In genomic region chr14:96797188-96797942, GRCh38 we compare ENCODE assay signal across 1 cellular context.
TF ChIP-seq lines count a peak whose summit lies in the region.

A gene with protein sequence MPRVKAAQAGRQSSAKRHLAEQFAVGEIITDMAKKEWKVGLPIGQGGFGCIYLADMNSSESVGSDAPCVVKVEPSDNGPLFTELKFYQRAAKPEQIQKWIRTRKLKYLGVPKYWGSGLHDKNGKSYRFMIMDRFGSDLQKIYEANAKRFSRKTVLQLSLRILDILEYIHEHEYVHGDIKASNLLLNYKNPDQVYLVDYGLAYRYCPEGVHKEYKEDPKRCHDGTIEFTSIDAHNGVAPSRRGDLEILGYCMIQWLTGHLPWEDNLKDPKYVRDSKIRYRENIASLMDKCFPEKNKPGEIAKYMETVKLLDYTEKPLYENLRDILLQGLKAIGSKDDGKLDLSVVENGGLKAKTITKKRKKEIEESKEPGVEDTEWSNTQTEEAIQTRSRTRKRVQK (plus strand): TSS chr14:96797382. CDS start chr14:96833472, 36,090 bp downstream.

TF ChIP-seq in K562, 482 proteins besides CTCF, POLR2A, EP300 and RAD21 (continued from another document and continues in another):
- no peak for TF ChIP-seq DMBX1 (CRISPR knock-in tag; IDR thresholded peaks at IDR 0.05; ENCODE audit: borderline replicate concordance)
- 0 out of 2 replicates have a peak, but pooled peaks have one; percentile 6 for TF ChIP-seq PML (IDR thresholded peaks at IDR 0.05; ENCODE audit: low read length)
- no peak for TF ChIP-seq PKNOX1 (IDR thresholded peaks at IDR 0.05)
- no peak for TF ChIP-seq HNRNPUL1 (IDR thresholded peaks at IDR 0.05; ENCODE audit: low read length)
- TF ChIP-seq RB1 (IDR thresholded peaks at IDR 0.05; ENCODE audit: low read depth), result peak; percentile 91
- no peak for TF ChIP-seq STAT6 (CRISPR knock-in tag; IDR thresholded peaks at IDR 0.05)
- TF ChIP-seq FOXA3 (CRISPR knock-in tag; conservative IDR thresholded peaks at IDR 0.05 in 1 of 2, IDR thresholded peaks at IDR 0.05 in 1 of 2), result no peak
- peak; percentile 84 for TF ChIP-seq RBM25 (IDR thresholded peaks at IDR 0.05; ENCODE audit: low read depth, low read length, severe bottlenecking)
- TF ChIP-seq, protein P1, sequence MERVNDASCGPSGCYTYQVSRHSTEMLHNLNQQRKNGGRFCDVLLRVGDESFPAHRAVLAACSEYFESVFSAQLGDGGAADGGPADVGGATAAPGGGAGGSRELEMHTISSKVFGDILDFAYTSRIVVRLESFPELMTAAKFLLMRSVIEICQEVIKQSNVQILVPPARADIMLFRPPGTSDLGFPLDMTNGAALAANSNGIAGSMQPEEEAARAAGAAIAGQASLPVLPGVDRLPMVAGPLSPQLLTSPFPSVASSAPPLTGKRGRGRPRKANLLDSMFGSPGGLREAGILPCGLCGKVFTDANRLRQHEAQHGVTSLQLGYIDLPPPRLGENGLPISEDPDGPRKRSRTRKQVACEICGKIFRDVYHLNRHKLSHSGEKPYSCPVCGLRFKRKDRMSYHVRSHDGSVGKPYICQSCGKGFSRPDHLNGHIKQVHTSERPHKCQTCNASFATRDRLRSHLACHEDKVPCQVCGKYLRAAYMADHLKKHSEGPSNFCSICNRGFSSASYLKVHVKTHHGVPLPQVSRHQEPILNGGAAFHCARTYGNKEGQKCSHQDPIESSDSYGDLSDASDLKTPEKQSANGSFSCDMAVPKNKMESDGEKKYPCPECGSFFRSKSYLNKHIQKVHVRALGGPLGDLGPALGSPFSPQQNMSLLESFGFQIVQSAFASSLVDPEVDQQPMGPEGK (CRISPR knock-in tag; IDR thresholded peaks at IDR 0.05; ENCODE audit: borderline replicate concordance), result no peak
- TF ChIP-seq ZFP30 (CRISPR knock-in tag; IDR thresholded peaks at IDR 0.05; ENCODE audit: borderline replicate concordance), result no peak
- TF ChIP-seq BRCA1 (IDR thresholded peaks at IDR 0.05), result no peak
- TF ChIP-seq BRCA1 (CRISPR knock-in tag; IDR thresholded peaks at IDR 0.05), result no peak
- TF ChIP-seq ZNF77 (CRISPR knock-in tag; IDR thresholded peaks at IDR 0.05), result no peak
- TF ChIP-seq POU5F1 (IDR thresholded peaks at IDR 0.05; ENCODE audit: borderline replicate concordance, low read depth, low read length, partially characterized antibody), result peak; percentile 22
- TF ChIP-seq POLR2AphosphoS2 (IDR thresholded peaks at IDR 0.05; ENCODE audit: low read length), result no peak
- peak; percentile 95 for TF ChIP-seq ETS1 (conservative IDR thresholded peaks at IDR 0.05; ENCODE audit: control insufficient read depth, low read depth, low read length)
- TF ChIP-seq TARDBP (IDR thresholded peaks at IDR 0.05), result no peak
- no peak for TF ChIP-seq CBX3 (IDR thresholded peaks at IDR 0.05; ENCODE audit: borderline replicate concordance in 1 of 2, low read length in 2 of 2)
- TF ChIP-seq SMARCC2 (IDR thresholded peaks at IDR 0.05; ENCODE audit: low read depth), result no peak
- no peak for TF ChIP-seq ZZZ3 (IDR thresholded peaks at IDR 0.05)
- no peak for TF ChIP-seq ZNF507 (tag; conservative IDR thresholded peaks at IDR 0.05)
- TF ChIP-seq ZSCAN32 (CRISPR knock-in tag; IDR thresholded peaks at IDR 0.05), result no peak
- TF ChIP-seq, protein P2, sequence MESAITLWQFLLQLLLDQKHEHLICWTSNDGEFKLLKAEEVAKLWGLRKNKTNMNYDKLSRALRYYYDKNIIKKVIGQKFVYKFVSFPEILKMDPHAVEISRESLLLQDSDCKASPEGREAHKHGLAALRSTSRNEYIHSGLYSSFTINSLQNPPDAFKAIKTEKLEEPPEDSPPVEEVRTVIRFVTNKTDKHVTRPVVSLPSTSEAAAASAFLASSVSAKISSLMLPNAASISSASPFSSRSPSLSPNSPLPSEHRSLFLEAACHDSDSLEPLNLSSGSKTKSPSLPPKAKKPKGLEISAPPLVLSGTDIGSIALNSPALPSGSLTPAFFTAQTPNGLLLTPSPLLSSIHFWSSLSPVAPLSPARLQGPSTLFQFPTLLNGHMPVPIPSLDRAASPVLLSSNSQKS (CRISPR knock-in tag; IDR thresholded peaks at IDR 0.05), result no peak
- TF ChIP-seq CTCFL (IDR thresholded peaks at IDR 0.05; ENCODE audit: borderline replicate concordance, insufficient read depth, low read depth, low read length, poor library complexity, severe bottlenecking), result no peak
- no peak for TF ChIP-seq SRSF9 (IDR thresholded peaks at IDR 0.05; ENCODE audit: borderline replicate concordance, low read depth, low read length)
- TF ChIP-seq HNRNPK (IDR thresholded peaks at IDR 0.05; ENCODE audit: low read depth, low read length, poor library complexity, severe bottlenecking), result no peak
- TF ChIP-seq, protein P3, sequence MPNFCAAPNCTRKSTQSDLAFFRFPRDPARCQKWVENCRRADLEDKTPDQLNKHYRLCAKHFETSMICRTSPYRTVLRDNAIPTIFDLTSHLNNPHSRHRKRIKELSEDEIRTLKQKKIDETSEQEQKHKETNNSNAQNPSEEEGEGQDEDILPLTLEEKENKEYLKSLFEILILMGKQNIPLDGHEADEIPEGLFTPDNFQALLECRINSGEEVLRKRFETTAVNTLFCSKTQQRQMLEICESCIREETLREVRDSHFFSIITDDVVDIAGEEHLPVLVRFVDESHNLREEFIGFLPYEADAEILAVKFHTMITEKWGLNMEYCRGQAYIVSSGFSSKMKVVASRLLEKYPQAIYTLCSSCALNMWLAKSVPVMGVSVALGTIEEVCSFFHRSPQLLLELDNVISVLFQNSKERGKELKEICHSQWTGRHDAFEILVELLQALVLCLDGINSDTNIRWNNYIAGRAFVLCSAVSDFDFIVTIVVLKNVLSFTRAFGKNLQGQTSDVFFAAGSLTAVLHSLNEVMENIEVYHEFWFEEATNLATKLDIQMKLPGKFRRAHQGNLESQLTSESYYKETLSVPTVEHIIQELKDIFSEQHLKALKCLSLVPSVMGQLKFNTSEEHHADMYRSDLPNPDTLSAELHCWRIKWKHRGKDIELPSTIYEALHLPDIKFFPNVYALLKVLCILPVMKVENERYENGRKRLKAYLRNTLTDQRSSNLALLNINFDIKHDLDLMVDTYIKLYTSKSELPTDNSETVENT (CRISPR knock-in tag; IDR thresholded peaks at IDR 0.05), result peak; percentile 39; the same call in 1 of the 2 replicates
- peak; percentile 92 for TF ChIP-seq MBD2 (IDR thresholded peaks at IDR 0.05; ENCODE audit: borderline replicate concordance, low read depth)
- TF ChIP-seq RCOR1 (IDR thresholded peaks at IDR 0.05; ENCODE audit: borderline replicate concordance in 1 of 2, low read depth in 2 of 2, low read length in 2 of 2), result no peak
- no peak for TF ChIP-seq ZNF668 (CRISPR knock-in tag; IDR thresholded peaks at IDR 0.05)
- TF ChIP-seq TAF1 (IDR thresholded peaks at IDR 0.05; ENCODE audit: control insufficient read depth, extremely low read depth, insufficient read depth, low read length, severe bottlenecking), result peak; percentile 80
- TF ChIP-seq SAFB2 (IDR thresholded peaks at IDR 0.05; ENCODE audit: borderline replicate concordance, low read depth, low read length, severe bottlenecking), result no peak
- no peak for TF ChIP-seq CEBPZ (IDR thresholded peaks at IDR 0.05; ENCODE audit: borderline replicate concordance, low read depth, low read length)
- TF ChIP-seq GABPB1 (CRISPR knock-in tag; IDR thresholded peaks at IDR 0.05), result no peak
- TF ChIP-seq ZNF444 (CRISPR knock-in tag; IDR thresholded peaks at IDR 0.05), result no peak
- TF ChIP-seq CSDE1 (IDR thresholded peaks at IDR 0.05), result no peak
- TF ChIP-seq ZNF217 (CRISPR knock-in tag; IDR thresholded peaks at IDR 0.05), result no peak
- TF ChIP-seq KDM1A (IDR thresholded peaks at IDR 0.05), result no peak
- TF ChIP-seq FOS (IDR thresholded peaks at IDR 0.05; ENCODE audit: extremely low read depth, insufficient read length), result peak; percentile 77
- no peak for TF ChIP-seq ETS2 (tag; IDR thresholded peaks at IDR 0.05; ENCODE audit: borderline replicate concordance, poor library complexity, severe bottlenecking)
- no peak for TF ChIP-seq NBN (IDR thresholded peaks at IDR 0.05; ENCODE audit: low read depth)
- TF ChIP-seq DPF2 (IDR thresholded peaks at IDR 0.05), result no peak
- no peak for TF ChIP-seq ZFP1 (CRISPR knock-in tag; IDR thresholded peaks at IDR 0.05)
- TF ChIP-seq CHD1 (IDR thresholded peaks at IDR 0.05; ENCODE audit: low read length), result peak; percentile 73
- no peak for TF ChIP-seq THRB (CRISPR knock-in tag; conservative IDR thresholded peaks at IDR 0.05)
- no peak for TF ChIP-seq ZNF274 (IDR thresholded peaks at IDR 0.05; ENCODE audit: borderline replicate concordance, low read depth, low read length)
